Comparison of ENCODE assay signal across 11 cellular contexts in the genomic region with DNA sequence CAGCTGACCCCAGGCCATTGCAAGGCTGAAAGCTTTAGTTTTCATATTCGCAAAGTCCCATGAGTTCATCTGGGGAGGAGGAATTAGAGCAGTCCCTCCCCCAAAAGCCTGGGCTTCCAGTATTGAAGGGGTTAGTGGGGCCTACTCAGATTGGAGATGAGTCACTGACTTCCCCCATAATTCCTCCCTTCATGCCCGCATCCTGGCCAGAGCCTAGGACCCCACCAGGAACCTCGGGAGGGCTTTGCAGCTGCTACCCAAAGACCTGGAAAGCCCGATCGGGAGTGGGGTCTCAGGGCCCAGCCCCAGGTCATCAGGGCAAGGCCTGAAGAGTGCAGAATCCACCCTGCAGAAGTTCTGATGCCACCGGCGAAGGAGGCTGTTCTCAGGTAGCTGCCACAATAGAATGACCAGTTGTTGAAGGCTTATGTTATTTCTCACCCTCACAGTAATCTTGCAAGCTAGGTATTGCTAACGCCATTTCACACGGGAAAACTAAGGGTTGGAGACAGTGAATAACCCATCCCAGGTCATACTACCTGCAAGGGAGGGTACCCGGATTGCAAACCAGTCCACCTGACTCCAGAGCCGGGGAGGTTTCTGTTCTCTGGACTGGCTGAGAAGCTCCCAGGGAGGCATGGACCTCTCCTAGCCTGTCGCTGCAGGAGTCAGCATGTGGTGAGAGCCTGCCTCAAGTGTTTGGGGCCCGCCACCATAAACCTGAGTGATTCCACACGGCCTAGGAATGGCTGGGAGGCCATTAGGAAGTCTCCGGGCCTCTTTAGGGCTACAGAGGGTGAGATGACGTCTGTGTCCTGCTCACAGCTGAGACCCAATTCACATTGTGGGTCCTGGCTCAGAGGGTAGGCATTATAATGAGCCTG. TPM values are rescaled to one million over a fixed set of nuclear protein-coding genes. Genes with fewer than 3 reads are reported as not detected.
DNase-seq lines count a peak whose midpoint lies in the region; ATAC-seq and TF ChIP-seq lines count a peak whose summit lies in the region.
"Had no signal": no experiment of that assay in that cellular context is flagged by ENCODE, and none has a peak within 500 bp of the region (broad histone marks: within the 10 kb centered on the region; RNA-seq: fewer than 3 reads in every experiment).

No MANE protein-coding gene starts in this region.

- no peaks in the 10 kb centered on the region for H3K27me3 ChIP-seq in stomach smooth muscle (ENCODE audit: control insufficient read depth in 1 of 2, insufficient read depth in 2 of 2, low read length in 2 of 2)

- CTCF ChIA-PET in activated CD8-positive, alpha-beta T cell treated with anti-CD3 and anti-CD28 coated beads for 36 hours (lab: Charles Lee), result interaction anchor here (1.0 to 13.5 kb wide), 5 partner anchors 21 to 322 kb away, joined by 3 to 91 read pairs (median 5); a partner anchor contains a TSS
- CTCF ChIA-PET in activated CD8-positive, alpha-beta T cell treated with anti-CD3 and anti-CD28 coated beads, Interleukin-2, amount 10 ng/mL, durations not matched to agents 7 days and 5 days (lab: Charles Lee), result interaction anchor here (0.9 to 5.5 kb wide), 4 partner anchors 7 to 122 kb away, joined by 3 to 56 read pairs (median 15); a partner anchor contains a TSS
- CTCF ChIA-PET in activated B cell treated with CpG ODN at 0.5 μM for 24 hours (lab: Charles Lee), result interaction anchor here (0.5 to 2.2 kb wide), 3 partner anchors 15 to 234 kb away, joined by 3 to 10 read pairs (median 4); no protein-coding TSS in a partner anchor

- no peaks in the 10 kb centered on the region for H3K9me3 ChIP-seq in stomach smooth muscle (ENCODE audit: control insufficient read depth in 2 of 2, low read length in 2 of 2)

- H3K36me3 Mint-ChIP-seq in activated CD8-positive, alpha-beta T cell treated with anti-CD3 and anti-CD28 coated beads for 36 hours (ENCODE audit: low read depth), result no peaks in the 10 kb centered on the region
- H3K36me3 Mint-ChIP-seq in activated CD8-positive, alpha-beta T cell treated with anti-CD3 and anti-CD28 coated beads, Interleukin-2, amount 10 ng/mL, durations not matched to agents 7 days and 5 days (ENCODE audit: low read depth), result no peaks in the 10 kb centered on the region
- H3K36me3 Mint-ChIP-seq in activated B cell treated with CpG ODN at 0.5 μM for 24 hours (ENCODE audit: low read depth), result no peaks in the 10 kb centered on the region

- H3K4me3 Mint-ChIP-seq in activated CD8-positive, alpha-beta T cell treated with anti-CD3 and anti-CD28 coated beads for 36 hours, result no peak overlapping the region
- H3K4me3 Mint-ChIP-seq in activated CD8-positive, alpha-beta T cell treated with anti-CD3 and anti-CD28 coated beads, Interleukin-2, amount 10 ng/mL, durations not matched to agents 7 days and 5 days, result no peak overlapping the region
- no peak overlapping the region for H3K4me3 Mint-ChIP-seq in activated B cell treated with CpG ODN at 0.5 μM for 24 hours

- peak overlapping the region; percentile 90 for H3K27ac Mint-ChIP-seq in activated CD8-positive, alpha-beta T cell treated with anti-CD3 and anti-CD28 coated beads for 36 hours
- no peak overlapping the region for H3K27ac Mint-ChIP-seq in activated CD8-positive, alpha-beta T cell treated with anti-CD3 and anti-CD28 coated beads, Interleukin-2, amount 10 ng/mL, durations not matched to agents 7 days and 5 days
- peak overlapping the region; percentile 41 for H3K27ac Mint-ChIP-seq in activated B cell treated with CpG ODN at 0.5 μM for 24 hours

- no peak for TF ChIP-seq CTCF in activated CD8-positive, alpha-beta T cell treated with anti-CD3 and anti-CD28 coated beads for 36 hours (IDR thresholded peaks at IDR 0.05)
- TF ChIP-seq CTCF in activated B cell treated with CpG ODN at 0.5 μM for 24 hours (IDR thresholded peaks at IDR 0.05), result no peak

- POLR2A ChIA-PET in activated CD8-positive, alpha-beta T cell treated with anti-CD3 and anti-CD28 coated beads for 36 hours (lab: Charles Lee), result interaction anchor here (0.8 to 23.0 kb wide), 8 partner anchors 16 to 582 kb away, joined by 3 to 438 read pairs (median 4); a partner anchor contains a TSS
- POLR2A ChIA-PET in activated CD8-positive, alpha-beta T cell treated with anti-CD3 and anti-CD28 coated beads, Interleukin-2, amount 10 ng/mL, durations not matched to agents 7 days and 5 days (lab: Charles Lee), result interaction anchor here (0.6 to 1.4 kb wide), 4 partner anchors 8 to 34 kb away, joined by 3 to 8 read pairs (median 4); no protein-coding TSS in a partner anchor
- POLR2A ChIA-PET in activated B cell treated with CpG ODN at 0.5 μM for 24 hours (lab: Charles Lee), result interaction anchor here (1.2 to 5.2 kb wide), 4 partner anchors 8 to 382 kb away, joined by 3 to 161 read pairs (median 4); a partner anchor contains a TSS

- H3K27me3 Mint-ChIP-seq in activated CD8-positive, alpha-beta T cell treated with anti-CD3 and anti-CD28 coated beads for 36 hours, result no peaks in the 10 kb centered on the region
- H3K27me3 Mint-ChIP-seq in activated CD8-positive, alpha-beta T cell treated with anti-CD3 and anti-CD28 coated beads, Interleukin-2, amount 10 ng/mL, durations not matched to agents 7 days and 5 days (ENCODE audit: low read depth), result no peaks in the 10 kb centered on the region
- no peaks in the 10 kb centered on the region for H3K27me3 Mint-ChIP-seq in activated B cell treated with CpG ODN at 0.5 μM for 24 hours

- DNase-seq in activated CD8-positive, alpha-beta T cell treated with anti-CD3 and anti-CD28 coated beads for 36 hours, result no peak
- DNase-seq in activated CD8-positive, alpha-beta T cell treated with anti-CD3 and anti-CD28 coated beads, Interleukin-2, amount 10 ng/mL, durations not matched to agents 7 days and 5 days, result no peak
- DNase-seq in activated B cell treated with CpG ODN at 0.5 μM for 24 hours (peak; percentile 14), islet precursor cell (peak; percentile 43), NCI-H526 treated with DMSO at 0.1 percent for 48 hours (lab: John Stamatoyannopoulos, UW) (no peak), inferior parietal cortex (ENCODE audit: extremely low spot score) (no peak)
- no peak for DNase-seq in stimulated activated CD4-positive, alpha-beta T cell treated with anti-CD3 and anti-CD28 coated beads, Interleukin-2, amount 100 ng/mL, for 48 hours
- DNase-seq: foreskin keratinocyte, NCI-H774 had no signal

- H3K4me1 Mint-ChIP-seq in activated CD8-positive, alpha-beta T cell treated with anti-CD3 and anti-CD28 coated beads for 36 hours (ENCODE audit: low read depth), result peaks cover 76% of the 10 kb centered on the region
- peaks cover 79% of the 10 kb centered on the region for H3K4me1 Mint-ChIP-seq in activated CD8-positive, alpha-beta T cell treated with anti-CD3 and anti-CD28 coated beads, Interleukin-2, amount 10 ng/mL, durations not matched to agents 7 days and 5 days (ENCODE audit: low read depth)
- H3K4me1 Mint-ChIP-seq in activated B cell treated with CpG ODN at 0.5 μM for 24 hours, result peaks cover 65% of the 10 kb centered on the region

- peaks cover 79% of the 10 kb centered on the region for H3K4me1 ChIP-seq in stomach smooth muscle (ENCODE audit: control insufficient read depth, insufficient read depth, low read length)

- ATAC-seq in activated CD8-positive, alpha-beta T cell treated with anti-CD3 and anti-CD28 coated beads for 36 hours, result no peak
- ATAC-seq in activated CD8-positive, alpha-beta T cell treated with anti-CD3 and anti-CD28 coated beads, Interleukin-2, amount 10 ng/mL, durations not matched to agents 7 days and 5 days, result no peak
- no peak for ATAC-seq in activated B cell treated with CpG ODN at 0.5 μM for 24 hours (ENCODE audit: low read depth)
- ATAC-seq: foreskin keratinocyte had no signal

- H3K9ac ChIP-seq in stomach smooth muscle (ENCODE audit: low read length in 2 of 2), result peak overlapping the region in 1 of 2 donors; percentile 16

- H3K36me3 ChIP-seq in stomach smooth muscle (ENCODE audit: control insufficient read depth in 2 of 2, insufficient read depth in 2 of 2, low read length in 2 of 2), result no peaks in the 10 kb centered on the region

- peak overlapping the region; percentile 82 for H3K27ac ChIP-seq in stomach smooth muscle (ENCODE audit: low read length)

- H3K4me3 ChIP-seq in stomach smooth muscle (ENCODE audit: low read length in 2 of 2), result no peak overlapping the region

- no peaks in the 10 kb centered on the region for H3K9me3 Mint-ChIP-seq in activated CD8-positive, alpha-beta T cell treated with anti-CD3 and anti-CD28 coated beads for 36 hours
- no peaks in the 10 kb centered on the region for H3K9me3 Mint-ChIP-seq in activated CD8-positive, alpha-beta T cell treated with anti-CD3 and anti-CD28 coated beads, Interleukin-2, amount 10 ng/mL, durations not matched to agents 7 days and 5 days (ENCODE audit: insufficient read depth)
- no peaks in the 10 kb centered on the region for H3K9me3 Mint-ChIP-seq in activated B cell treated with CpG ODN at 0.5 μM for 24 hours

- intact Hi-C loops in activated CD8-positive, alpha-beta T cell treated with anti-CD3 and anti-CD28 coated beads for 36 hours (cut with micrococcal nuclease), result loop anchor here (10.0 kb wide), 2 partner anchors 206 to 386 kb away; a partner anchor contains a TSS
- intact Hi-C loops in activated B cell treated with CpG ODN at 0.5 μM for 24 hours (cut with micrococcal nuclease), result no loop called here

RNA-seq across cellular contexts. Expression of a gene that starts 5.8 kb away (rescaled TPM):
- total RNA-seq in activated CD8-positive, alpha-beta T cell treated with anti-CD3 and anti-CD28 coated beads for 36 hours, result 10 to 100 TPM; 61.5 to 64.3 TPM
- 10 to 100 TPM; 37.7 to 40.1 TPM for total RNA-seq in activated CD8-positive, alpha-beta T cell treated with anti-CD3 and anti-CD28 coated beads, Interleukin-2, amount 10 ng/mL, durations not matched to agents 7 days and 5 days
- total RNA-seq in activated B cell treated with CpG ODN at 0.5 μM for 24 hours, result 73.4 and 83.5 TPM in 2 replicates

RNA-seq across cellular contexts. Expression of a gene that starts 25.6 kb away (rescaled TPM):
- total RNA-seq in activated CD8-positive, alpha-beta T cell treated with anti-CD3 and anti-CD28 coated beads for 36 hours, result under 1 TPM in 1 of 2 experiments, not detected in 1; 0.25 TPM
- not detected for total RNA-seq in activated CD8-positive, alpha-beta T cell treated with anti-CD3 and anti-CD28 coated beads, Interleukin-2, amount 10 ng/mL, durations not matched to agents 7 days and 5 days
- total RNA-seq in activated B cell treated with CpG ODN at 0.5 μM for 24 hours, result not detected in 2 replicates
- total RNA-seq: foreskin keratinocyte, H4 had no signal

Comparison
In these comparisons a context has a peak if more than half of its experiments do, and no peak if none do; other contexts are left out.
1. DNase-seq: peak in activated B cell treated with CpG ODN at 0.5 μM for 24 hours (single experiment) and islet precursor cell (single experiment); none in activated CD8-positive, alpha-beta T cell treated with anti-CD3 and anti-CD28 coated beads for 36 hours (single experiment), activated CD8-positive, alpha-beta T cell treated with anti-CD3 and anti-CD28 coated beads, Interleukin-2, amount 10 ng/mL, durations not matched to agents 7 days and 5 days (single experiment), NCI-H526 treated with DMSO at 0.1 percent for 48 hours (single experiment), inferior parietal cortex (single experiment) and stimulated activated CD4-positive, alpha-beta T cell treated with anti-CD3 and anti-CD28 coated beads, Interleukin-2, amount 100 ng/mL, for 48 hours (0 of 2).